ENCODE assay signal across 18 cellular contexts in the genomic region with DNA sequence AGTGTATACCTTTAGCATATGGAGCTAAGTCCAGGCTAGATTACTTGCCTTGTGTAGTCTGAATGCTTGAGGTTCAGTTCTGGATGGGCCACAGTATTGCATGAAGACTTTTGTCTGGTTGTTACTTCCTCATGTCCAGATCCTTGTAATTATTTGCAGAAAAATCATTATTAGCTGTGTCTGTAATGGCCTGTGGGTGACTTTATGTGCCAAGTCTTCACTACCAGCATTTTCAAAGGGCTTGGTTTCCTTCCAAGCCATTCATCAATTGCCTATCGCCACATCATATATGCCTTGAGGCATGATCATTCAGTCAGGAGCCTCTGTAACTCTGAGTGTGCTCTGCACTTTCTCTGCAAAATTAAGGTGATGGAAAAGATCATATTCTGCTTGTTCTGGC. TPM values are rescaled to one million over a fixed set of nuclear protein-coding genes. Genes with fewer than 3 reads are reported as not detected.
DNase-seq lines count a peak whose midpoint lies in the region; ATAC-seq and TF ChIP-seq lines count a peak whose summit lies in the region.
"Had no signal": no experiment of that assay in that cellular context is flagged by ENCODE, and none has a peak within 500 bp of the region (broad histone marks: within the 10 kb centered on the region; RNA-seq: fewer than 3 reads in every experiment).

No MANE protein-coding gene starts in this region.

- H3K4me2 ChIP-seq in SK-N-SH, result no peak overlapping the region
- H3K4me2 ChIP-seq: GM23338 had no signal

- in situ Hi-C loops in Panc1 (cut with HindIII; ENCODE audit: low pct_unique_long_range_greater_than_20kb, low sequenced_read_pairs), result no loop called here

- no peaks in the 10 kb centered on the region for H3K9me3 ChIP-seq in SK-N-SH
- no peaks in the 10 kb centered on the region for H3K9me3 ChIP-seq in Panc1 (ENCODE audit: control insufficient read depth, insufficient read depth, low read depth, low read length)
- H3K9me3 ChIP-seq: HAP-1 had no signal

- TF ChIP-seq EP300 in SK-N-SH (IDR thresholded peaks at IDR 0.05; ENCODE audit: borderline replicate concordance in 1 of 2, low read depth in 1 of 2, low read length in 1 of 2), result peak in 1 of 2 experiments; percentile 83; a peak in 2 of 4 replicates

- H3K9ac ChIP-seq in SK-N-SH, result no peak overlapping the region
- H3K9ac ChIP-seq: BLaER1 treated with 17β-estradiol and CSF1 and Interleukin-3, amounts not matched to agents 10 nM and 100 nM had no signal

- H4K20me1 ChIP-seq in SK-N-SH (ENCODE audit: insufficient read depth), result no peaks in the 10 kb centered on the region
- H4K20me1 ChIP-seq: BLaER1 treated with 17β-estradiol and CSF1 and Interleukin-3, amounts not matched to agents 10 nM and 100 nM had no signal

- POLR2A ChIA-PET in SK-N-SH (lab: Yijun Ruan, JAX) (no interaction called here), Panc1 (lab: Charles Lee) (no interaction called here)

- H3K27me3 ChIP-seq in SK-N-SH (ENCODE audit: insufficient read depth) (no peaks in the 10 kb centered on the region), Panc1 (ENCODE audit: control insufficient read depth, insufficient read depth, low read length) (no peaks in the 10 kb centered on the region)
- H3K27me3 ChIP-seq: BLaER1 treated with 17β-estradiol and CSF1 and Interleukin-3, amounts not matched to agents 10 nM and 100 nM had no signal

- no peaks in the 10 kb centered on the region for H3K9me2 ChIP-seq in SK-N-SH

- H3K27ac ChIP-seq in SK-N-SH (ENCODE audit: low read depth in 2 of 2, low read length in 1 of 2) (peak overlapping the region in 1 of 2 experiments; percentile 77; a peak in 2 of 4 replicates), Panc1 (ENCODE audit: low read length) (peak overlapping the region; percentile 20; the same call in 1 of the 2 replicates)
- H3K27ac ChIP-seq: 22Rv1; BLaER1 treated with 17β-estradiol and CSF1 and Interleukin-3, amounts not matched to agents 10 nM and 100 nM had no signal

- H3F3A ChIP-seq in SK-N-SH (replicated peaks; ENCODE audit: insufficient read depth), result no peaks in the 10 kb centered on the region

- no peaks in the 10 kb centered on the region for H3K79me2 ChIP-seq in SK-N-SH (ENCODE audit: insufficient read depth)

- intact Hi-C loops in Panc1 (cut with micrococcal nuclease; ENCODE audit: unreplicated experiment), result no loop called here

- ATAC-seq in SK-N-SH treated with all-trans-retinoic acid at 6 μM for 48 hours (no peak; the same call in 2 of the 3 replicates), Panc1 (no peak), HG03097 (IDR thresholded peaks at IDR 0.05; ENCODE audit: low FRiP score, unreplicated experiment) (no peak)
- ATAC-seq: GM12878, GM23338 had no signal

- no peak overlapping the region for H2AFZ ChIP-seq in SK-N-SH (ENCODE audit: low read depth)
- H2AFZ ChIP-seq: GM23338 had no signal

- no peak for TF ChIP-seq RAD21 in SK-N-SH (IDR thresholded peaks at IDR 0.05; ENCODE audit: low read length)

- TF ChIP-seq CTCF in SK-N-SH (IDR thresholded peaks at IDR 0.05), result no peak
- no peak for TF ChIP-seq CTCF in Panc1 (IDR thresholded peaks at IDR 0.05)

- no TSS peak for BruUV-seq in Panc1 (replicated peaks; lab: Mats Ljungman, UMichigan)

- H3K36me3 ChIP-seq in SK-N-SH (replicated peaks in 1 of 2; ENCODE audit: control insufficient read depth in 1 of 2, insufficient read depth in 2 of 2, low read length in 1 of 2), result no peaks in the 10 kb centered on the region
- H3K36me3 ChIP-seq in Panc1 (ENCODE audit: control insufficient read depth, insufficient read depth, low read length), result no peaks in the 10 kb centered on the region
- H3K36me3 ChIP-seq: BLaER1 treated with 17β-estradiol and CSF1 and Interleukin-3, amounts not matched to agents 10 nM and 100 nM; HAP-1 had no signal

- CTCF ChIA-PET in SK-N-SH (lab: Yijun Ruan, JAX) (interaction anchor here (1.4 to 1.9 kb wide), 3 partner anchors 9 to 129 kb away, joined by 4 to 7 read pairs (median 5); partner anchors contain the start of gene HDAC9), Panc1 (lab: Charles Lee) (no interaction called here)

- DNase-seq in SK-N-SH (no peak), Panc1 (ENCODE audit: low read depth, low spot score) (no peak), mucosa of gallbladder (ENCODE audit: low spot score) (peak; percentile 52), T-helper 2 cell (no peak), DMS153 (lab: John Stamatoyannopoulos, UW) (no peak)
- DNase-seq: CD4-positive, alpha-beta T cell; COR-L47; DMS79; EL; GDM1; HFFc6 had no signal

- H3K4me1 ChIP-seq in SK-N-SH (ENCODE audit: control insufficient read depth in 1 of 2, insufficient read depth in 2 of 2, low read depth in 1 of 2, low read length in 1 of 2) (peaks cover 0 to 18% of the 10 kb centered on the region in 2 experiments; a peak in 2 of 4 replicates), Panc1 (ENCODE audit: control insufficient read depth, insufficient read depth, low read length) (no peaks in the 10 kb centered on the region)
- H3K4me1 ChIP-seq: HAP-1 had no signal

- H3K4me3 ChIP-seq in SK-N-SH (ENCODE audit: low read depth in 2 of 2, low read length in 1 of 2), result no peak overlapping the region
- no peak overlapping the region for H3K4me3 ChIP-seq in Panc1 (ENCODE audit: low read depth in 2 of 2, low read length in 2 of 2)
- H3K4me3 ChIP-seq: BLaER1 treated with 17β-estradiol and CSF1 and Interleukin-3, amounts not matched to agents 10 nM and 100 nM; GM12878; GM23338; HAP-1 had no signal

- 84% methylated on average over 1 of the region's 1 CpG for WGBS in SK-N-SH (ENCODE audit: low lambda C conversion rate)

TF ChIP-seq in SK-N-SH, 30 proteins besides CTCF, POLR2A, EP300 and RAD21:
- TF ChIP-seq GATA2 (CRISPR knock-in tag; IDR thresholded peaks at IDR 0.05), result 0 out of 2 replicates have a peak, but pooled peaks have one; percentile 38
- TF ChIP-seq, protein P1, sequence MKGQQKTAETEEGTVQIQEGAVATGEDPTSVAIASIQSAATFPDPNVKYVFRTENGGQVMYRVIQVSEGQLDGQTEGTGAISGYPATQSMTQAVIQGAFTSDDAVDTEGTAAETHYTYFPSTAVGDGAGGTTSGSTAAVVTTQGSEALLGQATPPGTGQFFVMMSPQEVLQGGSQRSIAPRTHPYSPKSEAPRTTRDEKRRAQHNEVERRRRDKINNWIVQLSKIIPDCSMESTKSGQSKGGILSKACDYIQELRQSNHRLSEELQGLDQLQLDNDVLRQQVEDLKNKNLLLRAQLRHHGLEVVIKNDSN (IDR thresholded peaks at IDR 0.05; ENCODE audit: borderline replicate concordance, low read depth), result no peak
- TF ChIP-seq RCOR1 (IDR thresholded peaks at IDR 0.05; ENCODE audit: low read length), result peak; percentile 58; the same call in 1 of the 2 replicates

TF ChIP-seq in SK-N-SH treated with all-trans-retinoic acid at 6 μM for 48 hours, 23 proteins besides CTCF, POLR2A, EP300 and RAD21:
- no peak for TF ChIP-seq CSDC2 (CRISPR knock-in tag; IDR thresholded peaks at IDR 0.05)
- TF ChIP-seq OSR1 (CRISPR knock-in tag; IDR thresholded peaks at IDR 0.05), result no peak
- TF ChIP-seq POU6F1 (CRISPR knock-in tag; IDR thresholded peaks at IDR 0.05; ENCODE audit: borderline replicate concordance, low read depth), result no peak

RNA-seq across cellular contexts. Expression of gene HDAC9, which starts 13.8 kb away (rescaled TPM):
- polyA plus RNA-seq in SK-N-SH (2012; rRNA removed), result 11.6 and 19.8 TPM in 2 replicates
- 12.1 and 15.5 TPM in 2 replicates for polyA plus RNA-seq in SK-N-SH (2012; cell fraction: cytosol; rRNA removed)
- 15.1 and 30.9 TPM in 2 replicates for polyA plus RNA-seq in SK-N-SH (2012; cell fraction: nucleus; rRNA removed)
- total RNA-seq in Panc1 (2021; ENCODE audit: unreplicated experiment) (17.1 TPM), mucosa of gallbladder (13.5 TPM)
- 9.2 TPM for polyA plus RNA-seq in Panc1 (2012; ENCODE audit: insufficient read length)
